1 cellular context compared by ENCODE assay signal in the genomic region with DNA sequence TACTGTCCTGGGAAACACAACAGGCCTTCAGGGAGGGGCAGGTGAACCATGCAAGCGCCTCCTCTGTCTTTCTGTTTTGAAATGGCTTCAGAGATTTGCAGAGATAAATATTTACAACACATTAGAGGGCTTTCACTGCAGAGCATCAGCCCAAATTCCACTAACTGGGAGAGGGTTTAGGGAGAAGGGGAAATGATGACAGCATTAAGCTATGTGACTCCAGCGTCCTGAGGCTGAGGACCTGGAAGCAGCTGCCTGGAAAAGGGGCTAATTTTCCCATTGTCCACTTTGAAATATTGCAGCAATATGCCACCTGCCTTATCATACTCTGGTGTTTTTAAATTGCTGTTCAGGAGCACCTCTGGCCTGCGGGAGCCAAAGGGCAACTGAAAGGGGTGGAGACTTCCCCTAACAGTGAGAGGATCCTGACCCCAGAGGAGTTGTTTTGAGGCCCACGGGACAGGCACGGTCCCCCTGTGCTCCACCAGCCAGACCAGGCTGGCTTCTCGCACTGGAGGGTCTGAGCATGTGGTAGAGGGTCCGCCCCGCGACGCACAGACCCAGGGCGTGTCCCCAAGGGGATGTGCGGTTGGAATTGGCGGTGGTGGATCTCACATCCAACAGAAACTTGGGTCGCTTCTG.
TF ChIP-seq lines count a peak whose summit lies in the region.

No MANE protein-coding gene starts in this region.

TF ChIP-seq in HepG2, 621 proteins besides CTCF, POLR2A, EP300 and RAD21 (continued from another document and continues in another):
- TF ChIP-seq, protein P1, sequence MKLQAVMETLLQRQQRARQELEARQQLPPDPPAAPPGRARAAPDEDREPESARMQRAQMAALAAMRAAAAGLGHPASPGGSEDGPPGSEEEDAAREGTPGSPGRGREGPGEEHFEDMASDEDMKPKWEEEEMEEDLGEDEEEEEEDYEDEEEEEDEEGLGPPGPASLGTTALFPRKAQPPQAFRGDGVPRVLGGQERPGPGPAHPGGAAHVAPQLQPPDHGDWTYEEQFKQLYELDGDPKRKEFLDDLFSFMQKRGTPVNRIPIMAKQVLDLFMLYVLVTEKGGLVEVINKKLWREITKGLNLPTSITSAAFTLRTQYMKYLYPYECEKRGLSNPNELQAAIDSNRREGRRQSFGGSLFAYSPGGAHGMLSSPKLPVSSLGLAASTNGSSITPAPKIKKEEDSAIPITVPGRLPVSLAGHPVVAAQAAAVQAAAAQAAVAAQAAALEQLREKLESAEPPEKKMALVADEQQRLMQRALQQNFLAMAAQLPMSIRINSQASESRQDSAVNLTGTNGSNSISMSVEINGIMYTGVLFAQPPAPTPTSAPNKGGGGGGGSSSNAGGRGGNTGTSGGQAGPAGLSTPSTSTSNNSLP (IDR thresholded peaks at IDR 0.05; ENCODE audit: low read depth, low read length), result peak; percentile 38; the same call in 1 of the 2 replicates
- TF ChIP-seq, protein P2, sequence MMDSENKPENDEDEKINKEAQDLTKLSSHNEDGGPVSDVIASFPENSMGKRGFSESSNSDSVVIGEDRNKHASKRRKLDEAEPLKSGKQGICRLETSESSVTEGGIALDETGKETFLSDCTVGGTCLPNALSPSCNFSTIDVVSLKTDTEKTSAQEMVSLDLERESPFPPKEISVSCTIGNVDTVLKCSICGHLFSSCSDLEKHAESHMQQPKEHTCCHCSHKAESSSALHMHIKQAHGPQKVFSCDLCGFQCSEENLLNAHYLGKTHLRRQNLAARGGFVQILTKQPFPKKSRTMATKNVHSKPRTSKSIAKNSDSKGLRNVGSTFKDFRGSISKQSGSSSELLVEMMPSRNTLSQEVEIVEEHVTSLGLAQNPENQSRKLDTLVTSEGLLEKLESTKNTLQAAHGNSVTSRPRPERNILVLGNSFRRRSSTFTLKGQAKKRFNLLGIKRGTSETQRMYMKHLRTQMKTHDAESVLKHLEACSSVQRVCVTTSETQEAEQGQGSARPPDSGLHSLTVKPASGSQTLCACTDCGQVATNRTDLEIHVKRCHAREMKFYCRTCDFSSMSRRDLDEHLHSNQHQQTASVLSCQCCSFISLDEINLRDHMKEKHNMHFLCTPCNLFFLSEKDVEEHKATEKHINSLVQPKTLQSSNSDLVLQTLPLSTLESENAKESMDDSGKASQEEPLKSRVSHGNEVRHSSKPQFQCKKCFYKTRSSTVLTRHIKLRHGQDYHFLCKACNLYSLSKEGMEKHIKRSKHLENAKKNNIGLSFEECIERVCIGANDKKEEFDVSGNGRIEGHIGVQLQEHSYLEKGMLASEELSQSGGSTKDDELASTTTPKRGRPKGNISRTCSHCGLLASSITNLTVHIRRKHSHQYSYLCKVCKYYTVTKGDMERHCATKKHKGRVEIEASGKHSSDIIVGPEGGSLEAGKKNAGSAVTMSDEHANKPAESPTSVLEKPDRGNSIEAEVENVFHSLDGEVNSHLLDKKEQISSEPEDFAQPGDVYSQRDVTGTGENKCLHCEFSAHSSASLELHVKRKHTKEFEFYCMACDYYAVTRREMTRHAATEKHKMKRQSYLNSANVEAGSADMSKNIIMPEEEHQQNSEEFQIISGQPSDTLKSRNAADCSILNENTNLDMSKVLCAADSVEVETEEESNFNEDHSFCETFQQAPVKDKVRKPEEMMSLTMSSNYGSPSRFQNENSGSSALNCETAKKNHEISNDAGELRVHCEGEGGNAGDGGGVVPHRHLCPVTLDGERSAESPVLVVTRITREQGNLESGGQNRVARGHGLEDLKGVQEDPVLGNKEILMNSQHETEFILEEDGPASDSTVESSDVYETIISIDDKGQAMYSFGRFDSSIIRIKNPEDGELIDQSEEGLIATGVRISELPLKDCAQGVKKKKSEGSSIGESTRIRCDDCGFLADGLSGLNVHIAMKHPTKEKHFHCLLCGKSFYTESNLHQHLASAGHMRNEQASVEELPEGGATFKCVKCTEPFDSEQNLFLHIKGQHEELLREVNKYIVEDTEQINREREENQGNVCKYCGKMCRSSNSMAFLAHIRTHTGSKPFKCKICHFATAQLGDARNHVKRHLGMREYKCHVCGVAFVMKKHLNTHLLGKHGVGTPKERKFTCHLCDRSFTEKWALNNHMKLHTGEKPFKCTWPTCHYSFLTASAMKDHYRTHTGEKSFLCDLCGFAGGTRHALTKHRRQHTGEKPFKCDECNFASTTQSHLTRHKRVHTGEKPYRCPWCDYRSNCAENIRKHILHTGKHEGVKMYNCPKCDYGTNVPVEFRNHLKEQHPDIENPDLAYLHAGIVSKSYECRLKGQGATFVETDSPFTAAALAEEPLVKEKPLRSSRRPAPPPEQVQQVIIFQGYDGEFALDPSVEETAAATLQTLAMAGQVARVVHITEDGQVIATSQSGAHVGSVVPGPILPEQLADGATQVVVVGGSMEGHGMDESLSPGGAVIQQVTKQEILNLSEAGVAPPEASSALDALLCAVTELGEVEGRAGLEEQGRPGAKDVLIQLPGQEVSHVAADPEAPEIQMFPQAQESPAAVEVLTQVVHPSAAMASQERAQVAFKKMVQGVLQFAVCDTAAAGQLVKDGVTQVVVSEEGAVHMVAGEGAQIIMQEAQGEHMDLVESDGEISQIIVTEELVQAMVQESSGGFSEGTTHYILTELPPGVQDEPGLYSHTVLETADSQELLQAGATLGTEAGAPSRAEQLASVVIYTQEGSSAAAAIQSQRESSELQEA (CRISPR knock-in tag; IDR thresholded peaks at IDR 0.05; ENCODE audit: not compliant biosample characterization), result no peak
- TF ChIP-seq KDM2A (CRISPR knock-in tag; IDR thresholded peaks at IDR 0.05; ENCODE audit: borderline replicate concordance, low read depth), result no peak; the same call in 1 of the 2 replicates
- TF ChIP-seq MBNL3 (CRISPR knock-in tag; conservative IDR thresholded peaks at IDR 0.05), result no peak
- peak; percentile 52; the same call in 1 of the 2 replicates for TF ChIP-seq ZNF331 (CRISPR knock-in tag; IDR thresholded peaks at IDR 0.05)
- TF ChIP-seq TEAD3 (CRISPR knock-in tag; optimal IDR thresholded peaks at IDR 0.05; ENCODE audit: borderline replicate concordance), result peak; percentile 91
- TF ChIP-seq, protein P3, sequence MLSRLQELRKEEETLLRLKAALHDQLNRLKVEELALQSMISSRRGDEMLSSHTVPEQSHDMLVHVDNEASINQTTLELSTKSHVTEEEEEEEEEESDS (CRISPR knock-in tag; IDR thresholded peaks at IDR 0.05; ENCODE audit: borderline replicate concordance), result no peak
- no peak for TF ChIP-seq EED (CRISPR knock-in tag; IDR thresholded peaks at IDR 0.05)
- no peak for TF ChIP-seq KDM3A (CRISPR knock-in tag; IDR thresholded peaks at IDR 0.05; ENCODE audit: low read depth)
- TF ChIP-seq, protein P4, sequence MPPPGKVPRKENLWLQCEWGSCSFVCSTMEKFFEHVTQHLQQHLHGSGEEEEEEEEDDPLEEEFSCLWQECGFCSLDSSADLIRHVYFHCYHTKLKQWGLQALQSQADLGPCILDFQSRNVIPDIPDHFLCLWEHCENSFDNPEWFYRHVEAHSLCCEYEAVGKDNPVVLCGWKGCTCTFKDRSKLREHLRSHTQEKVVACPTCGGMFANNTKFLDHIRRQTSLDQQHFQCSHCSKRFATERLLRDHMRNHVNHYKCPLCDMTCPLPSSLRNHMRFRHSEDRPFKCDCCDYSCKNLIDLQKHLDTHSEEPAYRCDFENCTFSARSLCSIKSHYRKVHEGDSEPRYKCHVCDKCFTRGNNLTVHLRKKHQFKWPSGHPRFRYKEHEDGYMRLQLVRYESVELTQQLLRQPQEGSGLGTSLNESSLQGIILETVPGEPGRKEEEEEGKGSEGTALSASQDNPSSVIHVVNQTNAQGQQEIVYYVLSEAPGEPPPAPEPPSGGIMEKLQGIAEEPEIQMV (CRISPR knock-in tag; IDR thresholded peaks at IDR 0.05; ENCODE audit: low read depth), result peak; percentile 49; the same call in 1 of the 2 replicates
- TF ChIP-seq, protein P5, sequence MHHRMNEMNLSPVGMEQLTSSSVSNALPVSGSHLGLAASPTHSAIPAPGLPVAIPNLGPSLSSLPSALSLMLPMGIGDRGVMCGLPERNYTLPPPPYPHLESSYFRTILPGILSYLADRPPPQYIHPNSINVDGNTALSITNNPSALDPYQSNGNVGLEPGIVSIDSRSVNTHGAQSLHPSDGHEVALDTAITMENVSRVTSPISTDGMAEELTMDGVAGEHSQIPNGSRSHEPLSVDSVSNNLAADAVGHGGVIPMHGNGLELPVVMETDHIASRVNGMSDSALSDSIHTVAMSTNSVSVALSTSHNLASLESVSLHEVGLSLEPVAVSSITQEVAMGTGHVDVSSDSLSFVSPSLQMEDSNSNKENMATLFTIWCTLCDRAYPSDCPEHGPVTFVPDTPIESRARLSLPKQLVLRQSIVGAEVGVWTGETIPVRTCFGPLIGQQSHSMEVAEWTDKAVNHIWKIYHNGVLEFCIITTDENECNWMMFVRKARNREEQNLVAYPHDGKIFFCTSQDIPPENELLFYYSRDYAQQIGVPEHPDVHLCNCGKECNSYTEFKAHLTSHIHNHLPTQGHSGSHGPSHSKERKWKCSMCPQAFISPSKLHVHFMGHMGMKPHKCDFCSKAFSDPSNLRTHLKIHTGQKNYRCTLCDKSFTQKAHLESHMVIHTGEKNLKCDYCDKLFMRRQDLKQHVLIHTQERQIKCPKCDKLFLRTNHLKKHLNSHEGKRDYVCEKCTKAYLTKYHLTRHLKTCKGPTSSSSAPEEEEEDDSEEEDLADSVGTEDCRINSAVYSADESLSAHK (CRISPR knock-in tag; IDR thresholded peaks at IDR 0.05; ENCODE audit: borderline replicate concordance), result no peak
- TF ChIP-seq, protein P6, sequence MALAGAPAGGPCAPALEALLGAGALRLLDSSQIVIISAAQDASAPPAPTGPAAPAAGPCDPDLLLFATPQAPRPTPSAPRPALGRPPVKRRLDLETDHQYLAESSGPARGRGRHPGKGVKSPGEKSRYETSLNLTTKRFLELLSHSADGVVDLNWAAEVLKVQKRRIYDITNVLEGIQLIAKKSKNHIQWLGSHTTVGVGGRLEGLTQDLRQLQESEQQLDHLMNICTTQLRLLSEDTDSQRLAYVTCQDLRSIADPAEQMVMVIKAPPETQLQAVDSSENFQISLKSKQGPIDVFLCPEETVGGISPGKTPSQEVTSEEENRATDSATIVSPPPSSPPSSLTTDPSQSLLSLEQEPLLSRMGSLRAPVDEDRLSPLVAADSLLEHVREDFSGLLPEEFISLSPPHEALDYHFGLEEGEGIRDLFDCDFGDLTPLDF (CRISPR knock-in tag; IDR thresholded peaks at IDR 0.05), result no peak
- no peak for TF ChIP-seq ZNF180 (CRISPR knock-in tag; IDR thresholded peaks at IDR 0.05; ENCODE audit: borderline replicate concordance, low read depth)
- no peak for TF ChIP-seq ZNF615 (CRISPR knock-in tag; IDR thresholded peaks at IDR 0.05; ENCODE audit: borderline replicate concordance)
- TF ChIP-seq, protein P7, sequence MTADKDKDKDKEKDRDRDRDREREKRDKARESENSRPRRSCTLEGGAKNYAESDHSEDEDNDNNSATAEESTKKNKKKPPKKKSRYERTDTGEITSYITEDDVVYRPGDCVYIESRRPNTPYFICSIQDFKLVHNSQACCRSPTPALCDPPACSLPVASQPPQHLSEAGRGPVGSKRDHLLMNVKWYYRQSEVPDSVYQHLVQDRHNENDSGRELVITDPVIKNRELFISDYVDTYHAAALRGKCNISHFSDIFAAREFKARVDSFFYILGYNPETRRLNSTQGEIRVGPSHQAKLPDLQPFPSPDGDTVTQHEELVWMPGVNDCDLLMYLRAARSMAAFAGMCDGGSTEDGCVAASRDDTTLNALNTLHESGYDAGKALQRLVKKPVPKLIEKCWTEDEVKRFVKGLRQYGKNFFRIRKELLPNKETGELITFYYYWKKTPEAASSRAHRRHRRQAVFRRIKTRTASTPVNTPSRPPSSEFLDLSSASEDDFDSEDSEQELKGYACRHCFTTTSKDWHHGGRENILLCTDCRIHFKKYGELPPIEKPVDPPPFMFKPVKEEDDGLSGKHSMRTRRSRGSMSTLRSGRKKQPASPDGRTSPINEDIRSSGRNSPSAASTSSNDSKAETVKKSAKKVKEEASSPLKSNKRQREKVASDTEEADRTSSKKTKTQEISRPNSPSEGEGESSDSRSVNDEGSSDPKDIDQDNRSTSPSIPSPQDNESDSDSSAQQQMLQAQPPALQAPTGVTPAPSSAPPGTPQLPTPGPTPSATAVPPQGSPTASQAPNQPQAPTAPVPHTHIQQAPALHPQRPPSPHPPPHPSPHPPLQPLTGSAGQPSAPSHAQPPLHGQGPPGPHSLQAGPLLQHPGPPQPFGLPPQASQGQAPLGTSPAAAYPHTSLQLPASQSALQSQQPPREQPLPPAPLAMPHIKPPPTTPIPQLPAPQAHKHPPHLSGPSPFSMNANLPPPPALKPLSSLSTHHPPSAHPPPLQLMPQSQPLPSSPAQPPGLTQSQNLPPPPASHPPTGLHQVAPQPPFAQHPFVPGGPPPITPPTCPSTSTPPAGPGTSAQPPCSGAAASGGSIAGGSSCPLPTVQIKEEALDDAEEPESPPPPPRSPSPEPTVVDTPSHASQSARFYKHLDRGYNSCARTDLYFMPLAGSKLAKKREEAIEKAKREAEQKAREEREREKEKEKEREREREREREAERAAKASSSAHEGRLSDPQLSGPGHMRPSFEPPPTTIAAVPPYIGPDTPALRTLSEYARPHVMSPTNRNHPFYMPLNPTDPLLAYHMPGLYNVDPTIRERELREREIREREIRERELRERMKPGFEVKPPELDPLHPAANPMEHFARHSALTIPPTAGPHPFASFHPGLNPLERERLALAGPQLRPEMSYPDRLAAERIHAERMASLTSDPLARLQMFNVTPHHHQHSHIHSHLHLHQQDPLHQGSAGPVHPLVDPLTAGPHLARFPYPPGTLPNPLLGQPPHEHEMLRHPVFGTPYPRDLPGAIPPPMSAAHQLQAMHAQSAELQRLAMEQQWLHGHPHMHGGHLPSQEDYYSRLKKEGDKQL (CRISPR knock-in tag; IDR thresholded peaks at IDR 0.05; ENCODE audit: low read depth), result peak; percentile 91; the same call in 1 of the 2 replicates
- peak; percentile 45 for TF ChIP-seq POLR2G (IDR thresholded peaks at IDR 0.05; ENCODE audit: low read depth, low read length)
- TF ChIP-seq, protein P8, sequence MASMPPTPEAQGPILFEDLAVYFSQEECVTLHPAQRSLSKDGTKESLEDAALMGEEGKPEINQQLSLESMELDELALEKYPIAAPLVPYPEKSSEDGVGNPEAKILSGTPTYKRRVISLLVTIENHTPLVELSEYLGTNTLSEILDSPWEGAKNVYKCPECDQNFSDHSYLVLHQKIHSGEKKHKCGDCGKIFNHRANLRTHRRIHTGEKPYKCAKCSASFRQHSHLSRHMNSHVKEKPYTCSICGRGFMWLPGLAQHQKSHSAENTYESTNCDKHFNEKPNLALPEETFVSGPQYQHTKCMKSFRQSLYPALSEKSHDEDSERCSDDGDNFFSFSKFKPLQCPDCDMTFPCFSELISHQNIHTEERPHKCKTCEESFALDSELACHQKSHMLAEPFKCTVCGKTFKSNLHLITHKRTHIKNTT (CRISPR knock-in tag; IDR thresholded peaks at IDR 0.05), result no peak
- no peak for TF ChIP-seq PHF20 (CRISPR knock-in tag; IDR thresholded peaks at IDR 0.05)
- TF ChIP-seq, protein P9, sequence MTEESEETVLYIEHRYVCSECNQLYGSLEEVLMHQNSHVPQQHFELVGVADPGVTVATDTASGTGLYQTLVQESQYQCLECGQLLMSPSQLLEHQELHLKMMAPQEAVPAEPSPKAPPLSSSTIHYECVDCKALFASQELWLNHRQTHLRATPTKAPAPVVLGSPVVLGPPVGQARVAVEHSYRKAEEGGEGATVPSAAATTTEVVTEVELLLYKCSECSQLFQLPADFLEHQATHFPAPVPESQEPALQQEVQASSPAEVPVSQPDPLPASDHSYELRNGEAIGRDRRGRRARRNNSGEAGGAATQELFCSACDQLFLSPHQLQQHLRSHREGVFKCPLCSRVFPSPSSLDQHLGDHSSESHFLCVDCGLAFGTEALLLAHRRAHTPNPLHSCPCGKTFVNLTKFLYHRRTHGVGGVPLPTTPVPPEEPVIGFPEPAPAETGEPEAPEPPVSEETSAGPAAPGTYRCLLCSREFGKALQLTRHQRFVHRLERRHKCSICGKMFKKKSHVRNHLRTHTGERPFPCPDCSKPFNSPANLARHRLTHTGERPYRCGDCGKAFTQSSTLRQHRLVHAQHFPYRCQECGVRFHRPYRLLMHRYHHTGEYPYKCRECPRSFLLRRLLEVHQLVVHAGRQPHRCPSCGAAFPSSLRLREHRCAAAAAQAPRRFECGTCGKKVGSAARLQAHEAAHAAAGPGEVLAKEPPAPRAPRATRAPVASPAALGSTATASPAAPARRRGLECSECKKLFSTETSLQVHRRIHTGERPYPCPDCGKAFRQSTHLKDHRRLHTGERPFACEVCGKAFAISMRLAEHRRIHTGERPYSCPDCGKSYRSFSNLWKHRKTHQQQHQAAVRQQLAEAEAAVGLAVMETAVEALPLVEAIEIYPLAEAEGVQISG (CRISPR knock-in tag; IDR thresholded peaks at IDR 0.05), result peak; percentile 65; the same call in 1 of the 2 replicates
